ENCODE assay signal across 11 cellular contexts in the genomic region with DNA sequence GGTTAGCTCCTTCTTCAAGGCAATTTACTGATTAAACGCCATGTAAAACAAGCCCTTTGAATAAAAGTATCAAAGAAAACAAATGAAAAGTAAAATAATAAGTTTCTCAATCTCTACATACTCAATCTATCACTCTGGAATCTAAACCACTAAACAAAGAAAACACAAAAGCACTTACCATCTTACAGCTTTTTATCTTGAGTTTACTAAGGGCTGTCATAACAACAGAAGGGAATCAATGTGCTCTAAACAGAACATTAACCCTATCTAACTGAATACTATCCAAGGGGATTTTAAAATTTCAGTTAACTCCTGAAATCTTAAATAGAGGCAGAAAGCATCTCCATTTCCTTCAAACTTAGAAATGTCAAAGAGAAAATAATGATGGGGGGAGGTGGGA. TPM values are rescaled to one million over a fixed set of nuclear protein-coding genes. Genes with fewer than 3 reads are reported as not detected.
DNase-seq lines count a peak whose midpoint lies in the region; ATAC-seq, FAIRE-seq and TF ChIP-seq lines count a peak whose summit lies in the region.
"Had no signal": no experiment of that assay in that cellular context is flagged by ENCODE, and none has a peak within 500 bp of the region (broad histone marks: within the 10 kb centered on the region; RNA-seq: fewer than 3 reads in every experiment).

No MANE protein-coding gene starts in this region.

- peak overlapping the region; percentile 34 to 44 for H3K27ac Mint-ChIP-seq in T-cell

- TF ChIP-seq CTCF in A549 (IDR thresholded peaks at IDR 0.05) (no peak), DND-41 (IDR thresholded peaks at IDR 0.05; ENCODE audit: borderline replicate concordance, extremely low read depth, low read length, poor library complexity, severe bottlenecking) (no peak), fibroblast of pulmonary artery (IDR thresholded peaks at IDR 0.05; ENCODE audit: low read length, missing control alignments) (no peak)

- H3K79me2 ChIP-seq in DND-41 (ENCODE audit: insufficient read depth, low read length): peaks cover 94% of the 10 kb centered on the region

- H4K20me1 ChIP-seq in DND-41 (ENCODE audit: insufficient read depth, low read length): peaks cover 48% of the 10 kb centered on the region

- peak overlapping the region in 2 of 3 donors; percentile 5 to 35 for H3K4me3 Mint-ChIP-seq in T-cell

- FAIRE-seq in A549 (lab: Jason Lieb, UNC): no peak
- FAIRE-seq: frontal cortex had no signal

- CTCF ChIA-PET in A549 (lab: Yijun Ruan, JAX) (interaction anchor here (0.8 to 1.1 kb wide), 3 partner anchors 9 to 45 kb away, joined by 3 read pairs; partner anchors contain the start of gene TRIM37), T-cell (lab: Charles Lee) (interaction anchor here in 1 of 2 donors (0.5 kb wide), 1 partner anchor 13 kb away, joined by 7 read pairs; no protein-coding TSS in a partner anchor)

- ATAC-seq in A549 (no peak), DND-41 (ENCODE audit: insufficient read depth, low read depth) (no peak), T-cell (replicated peaks in 1 of 4) (no peak), left lobe of liver (no peak), GM18858 (IDR thresholded peaks at IDR 0.05; ENCODE audit: unreplicated experiment) (no peak)

- no peaks in the 10 kb centered on the region for H3K36me3 Mint-ChIP-seq in T-cell

- no peaks in the 10 kb centered on the region for H3K27me3 ChIP-seq in DND-41 (ENCODE audit: insufficient read depth, low read length, poor library complexity)

- H3K4me3 ChIP-seq in A549 (no peak overlapping the region; the same call in 2 of the 3 replicates), DND-41 (ENCODE audit: low read depth in 1 of 2, low read length in 2 of 2) (peak overlapping the region in 1 of 2 experiments; percentile 15; a peak in 1 of 4 replicates), fibroblast of pulmonary artery (replicated peaks; ENCODE audit: low read depth, low read length) (peak overlapping the region; percentile 32)

- DNase-seq in A549 (ENCODE audit: low read depth in 1 of 2, low spot score in 1 of 2) (no peak), DND-41 (no peak), T-cell (no peak), fibroblast of pulmonary artery (ENCODE audit: low read depth) (peak; percentile 48), dedifferentiated amniotic fluid mesenchymal stem cell (ENCODE audit: extremely low spot score) (no peak), left lobe of liver (ENCODE audit: low spot score) (no peak), NOMO-1 (lab: John Stamatoyannopoulos, UW; ENCODE audit: unreplicated experiment in 2 of 2) (no peak)
- DNase-seq: activated CD4-positive, alpha-beta T cell treated with anti-CD3 and anti-CD28 coated beads for 4 hours; DMS 273 treated with DMSO at 0.1 percent for 48 hours had no signal

- H3K4me1 ChIP-seq in A549 (peaks cover 54% of the 10 kb centered on the region), DND-41 (ENCODE audit: insufficient read depth, low read length) (peaks cover 55% of the 10 kb centered on the region)

- TF ChIP-seq POLR2A in A549 (IDR thresholded peaks at IDR 0.05; ENCODE audit: low read length): no peak

- H3K27me3 Mint-ChIP-seq in T-cell: no peaks in the 10 kb centered on the region

- WGBS in A549 (ENCODE audit: missing lambda C conversion rate): 91% methylated on average over 1 of the region's 1 CpG

- no peak for TF ChIP-seq EP300 in A549 (IDR thresholded peaks at IDR 0.05)

- peak overlapping the region; percentile 90 for H3K4me2 ChIP-seq in A549
- H3K4me2 ChIP-seq in DND-41 (ENCODE audit: insufficient read depth, low read length): peak overlapping the region; percentile 75

- H3K4me1 Mint-ChIP-seq in T-cell: peaks cover 19 to 50% (median 48%) of the 10 kb centered on the region in 3 donors

- H3K9ac ChIP-seq in DND-41 (ENCODE audit: low read depth, low read length): peak overlapping the region; percentile 89

- peaks cover 20% of the 10 kb centered on the region for H3K36me3 ChIP-seq in DND-41 (ENCODE audit: insufficient read depth, low read length)

- no peak for TF ChIP-seq RAD21 in A549 (conservative IDR thresholded peaks at IDR 0.05 in 1 of 2, IDR thresholded peaks at IDR 0.05 in 1 of 2)

- POLR2A ChIA-PET in A549 (lab: Yijun Ruan, JAX) (no interaction called here), T-cell (lab: Charles Lee) (interaction anchor here in 1 of 2 donors (1.1 kb wide), 1 partner anchor 45 kb away, joined by 4 read pairs; the partner anchor contains the start of gene TRIM37)

- peak overlapping the region in 1 of 2 experiments; percentile 15; a peak in 1 of 6 replicates for H3K27ac ChIP-seq in A549
- peak overlapping the region; percentile 3; the same call in 1 of the 2 replicates for H3K27ac ChIP-seq in DND-41 (ENCODE audit: low read length)

- no peaks in the 10 kb centered on the region for H3K9me3 Mint-ChIP-seq in T-cell

- no peak overlapping the region for H2AFZ ChIP-seq in DND-41 (ENCODE audit: low read depth, low read length)

- H3K9me3 ChIP-seq in A549 (no peaks in the 10 kb centered on the region), DND-41 (ENCODE audit: insufficient read depth, low read length, severe bottlenecking) (no peaks in the 10 kb centered on the region)

TF ChIP-seq in A549, 52 proteins besides CTCF, POLR2A, EP300 and RAD21:
- TF ChIP-seq SREBF2 (IDR thresholded peaks at IDR 0.05) (no peak), FOXS1 (CRISPR knock-in tag; IDR thresholded peaks at IDR 0.05) (no peak), ZNF302 (CRISPR knock-in tag; IDR thresholded peaks at IDR 0.05) (no peak), FOSL2 (IDR thresholded peaks at IDR 0.05) (no peak), FOSL2 (CRISPR knock-in tag; IDR thresholded peaks at IDR 0.05) (no peak), HOXB13 (CRISPR knock-in tag; IDR thresholded peaks at IDR 0.05; ENCODE audit: low read depth) (no peak), HOXB5 (CRISPR knock-in tag; IDR thresholded peaks at IDR 0.05) (no peak), ZFP36 (IDR thresholded peaks at IDR 0.05; ENCODE audit: borderline replicate concordance, partially characterized antibody) (no peak), HOXA7 (CRISPR knock-in tag; IDR thresholded peaks at IDR 0.05) (no peak), RCOR1 (IDR thresholded peaks at IDR 0.05; ENCODE audit: low read depth, low read length) (no peak)
TF ChIP-seq in A549: peak in this region for 0.

RNA-seq across cellular contexts. Expression of gene SKA2, which starts 3.4 kb away (rescaled TPM):
- polyA plus RNA-seq in A549 (2011; rRNA removed) (43.4 and 59.6 TPM in 2 replicates), A549 (2017; fragmentation: RNase III; extraction: RNeasy Plus Mini Kit Qiagen cat#74134 plus additional on column Dnase treatment) (138 to 148 TPM (median 147 TPM) in 3 replicates)
- polyA plus RNA-seq in A549 (2012; cell fraction: cytosol; rRNA removed): 19.3 and 21.9 TPM in 2 replicates
- 3.0 and 7.4 TPM in 2 replicates for polyA plus RNA-seq in A549 (2012; cell fraction: nucleus; rRNA removed)
- polyA minus RNA-seq in A549 (2011; rRNA and poly(A)+ RNA removed): 18.7 and 20.5 TPM in 2 replicates
- total RNA-seq in T-cell (10 to 100 TPM; 12.4 to 15.6 (median 15.2) TPM), left lobe of liver (10.9 TPM)

RNA-seq across cellular contexts. Expression of gene PRR11, which starts 4.0 kb away (rescaled TPM):
- polyA plus RNA-seq in A549 (2011; rRNA removed): 54.4 and 66.4 TPM in 2 replicates
- polyA plus RNA-seq in A549 (2012; cell fraction: cytosol; rRNA removed): 44.5 and 50.5 TPM in 2 replicates
- polyA plus RNA-seq in A549 (2012; cell fraction: nucleus; rRNA removed): 9.9 and 14.7 TPM in 2 replicates
- polyA plus RNA-seq in A549 (2017; fragmentation: RNase III; extraction: RNeasy Plus Mini Kit Qiagen cat#74134 plus additional on column Dnase treatment): 58.1 to 70.9 TPM (median 66.9 TPM) in 3 replicates
- polyA minus RNA-seq in A549 (2011; rRNA and poly(A)+ RNA removed): 43.3 and 43.9 TPM in 2 replicates
- total RNA-seq in T-cell: 1 to 10 TPM; 1.1 to 3.3 (median 1.8) TPM
- total RNA-seq in left lobe of liver: 0.53 TPM

RNA-seq across cellular contexts. Expression of gene TRIM37, which starts 44.9 kb away (rescaled TPM):
- polyA plus RNA-seq in A549 (2011; rRNA removed) (51.3 and 56.3 TPM in 2 replicates), A549 (2017; fragmentation: RNase III; extraction: RNeasy Plus Mini Kit Qiagen cat#74134 plus additional on column Dnase treatment) (26.2 to 29.4 TPM (median 28.6 TPM) in 3 replicates)
- 11.3 and 13.4 TPM in 2 replicates for polyA plus RNA-seq in A549 (2012; cell fraction: cytosol; rRNA removed)
- polyA plus RNA-seq in A549 (2012; cell fraction: nucleus; rRNA removed): 8.0 and 12.3 TPM in 2 replicates
- 81.7 and 105 TPM in 2 replicates for polyA minus RNA-seq in A549 (2011; rRNA and poly(A)+ RNA removed)
- total RNA-seq in T-cell (10 to 100 TPM; 17.9 to 26.4 (median 24.1) TPM), left lobe of liver (11.2 TPM)

RNA-seq across cellular contexts. Expression of gene SMG8, which starts 58.2 kb away (rescaled TPM):
- polyA plus RNA-seq in A549 (2011; rRNA removed): 27.3 and 30.6 TPM in 2 replicates
- 9.0 and 12.0 TPM in 2 replicates for polyA plus RNA-seq in A549 (2012; cell fraction: cytosol; rRNA removed)
- 12.9 and 16.4 TPM in 2 replicates for polyA plus RNA-seq in A549 (2012; cell fraction: nucleus; rRNA removed)
- 20.1 to 21.3 TPM (median 20.9 TPM) in 3 replicates for polyA plus RNA-seq in A549 (2017; fragmentation: RNase III; extraction: RNeasy Plus Mini Kit Qiagen cat#74134 plus additional on column Dnase treatment)
- 22.9 and 24.3 TPM in 2 replicates for polyA minus RNA-seq in A549 (2011; rRNA and poly(A)+ RNA removed)
- 10 to 100 TPM in 4 of 5 donors, 1 to 10 TPM in 1; 8.5 to 17.4 (median 16.5) TPM for total RNA-seq in T-cell
- total RNA-seq in left lobe of liver: 5.0 TPM
